In the genomic region with DNA sequence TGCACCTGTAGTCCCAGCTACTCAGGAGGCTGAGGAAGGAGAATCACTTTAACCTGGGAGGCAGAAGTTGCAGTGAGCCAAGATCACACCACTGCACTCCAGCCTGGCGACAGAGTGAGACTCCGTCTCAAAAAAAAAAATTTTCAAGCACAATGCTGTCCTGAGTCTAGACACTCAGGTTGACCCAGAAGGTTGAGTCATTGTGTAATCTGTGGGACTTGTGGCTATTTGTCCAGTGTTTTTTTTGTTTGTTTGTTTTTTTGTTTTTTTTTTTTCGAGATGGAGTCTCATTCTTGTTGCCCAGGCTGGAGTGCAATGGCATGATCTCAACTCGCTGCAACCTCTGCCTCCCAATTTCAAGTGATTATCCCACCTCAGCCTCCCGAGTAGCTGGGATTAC, we compare ENCODE assay signal across 3 cellular contexts.
DNase-seq lines count a peak whose midpoint lies in the region; ATAC-seq and TF ChIP-seq lines count a peak whose summit lies in the region.
"Not testable (repeated sequence)": the region's sequence is repeated elsewhere in the genome, so short reads cannot be mapped to it uniquely, and the experiment has no call there.

No MANE protein-coding gene starts in this region.

- H3K79me2 ChIP-seq in PC-3 (ENCODE audit: low read length); trophoblast cell (ENCODE audit: control insufficient read depth, insufficient read depth, low read length, poor library complexity): not testable (repeated sequence)

- H3K4ac ChIP-seq in trophoblast cell (ENCODE audit: low read depth, low read length) = not testable (repeated sequence)

- in situ Hi-C loops in Panc1 (cut with HindIII; ENCODE audit: low pct_unique_long_range_greater_than_20kb, low sequenced_read_pairs) = not testable (repeated sequence)

- no CpG with 5 or more reads among the region's 5 CpGs for WGBS in trophoblast cell (ENCODE audit: extremely low coverage, insufficient coverage, insufficient read length)

- not testable (repeated sequence) for H4K20me1 ChIP-seq in PC-3 (ENCODE audit: low read length)

- not testable (repeated sequence) for H3K27ac ChIP-seq in PC-3 (ENCODE audit: low read length); Panc1 (ENCODE audit: low read length); trophoblast cell (ENCODE audit: low read depth, low read length)

- H3K4me1 ChIP-seq in PC-3 (ENCODE audit: insufficient read depth, low read length); Panc1 (ENCODE audit: control insufficient read depth, insufficient read depth, low read length): not testable (repeated sequence)
- H3K4me1 ChIP-seq in trophoblast cell (ENCODE audit: control insufficient read depth in 1 of 2, insufficient read depth in 2 of 2, low read length in 2 of 2) = peaks cover 13 to 30% of the 10 kb centered on the region in 2 experiments

- not testable (repeated sequence) for H3K9ac ChIP-seq in PC-3 (ENCODE audit: low read length); trophoblast cell (ENCODE audit: low read length)

- not testable (repeated sequence) for ATAC-seq in PC-3
- ATAC-seq in Panc1 = peak; percentile 46; the same call in 1 of the 2 replicates

- H2BK12ac ChIP-seq in trophoblast cell (ENCODE audit: low read length) = not testable (repeated sequence)

- H3K4me3 ChIP-seq in PC-3 (ENCODE audit: low read length); Panc1 (ENCODE audit: low read depth in 2 of 2, low read length in 2 of 2); trophoblast cell (ENCODE audit: low read depth, low read length): not testable (repeated sequence)

- H4K8ac ChIP-seq in trophoblast cell (ENCODE audit: low read depth, low read length) = not testable (repeated sequence)

- H3K14ac ChIP-seq in trophoblast cell (ENCODE audit: low read length) = not testable (repeated sequence)

- H3K9me2 ChIP-seq in PC-3 (replicated peaks; ENCODE audit: low read length) = not testable (repeated sequence)

- not testable (repeated sequence) for H4K12ac ChIP-seq in trophoblast cell (ENCODE audit: low read depth, low read length)

- not testable (repeated sequence) for H4K91ac ChIP-seq in trophoblast cell (ENCODE audit: low read depth, low read length)

- peak; percentile 18 for DNase-seq in PC-3
- peak; percentile 22 for DNase-seq in Panc1 (ENCODE audit: low read depth, low spot score)
- DNase-seq in trophoblast cell = peak; percentile 42 to 82

- H3F3A ChIP-seq in PC-3 (ENCODE audit: low read length, unreplicated experiment) = not testable (repeated sequence)

- BruUV-seq in PC-3 (replicated peaks; lab: Mats Ljungman, UMichigan); Panc1 (replicated peaks; lab: Mats Ljungman, UMichigan): not testable (repeated sequence)

- H3K9me3 ChIP-seq in PC-3 (ENCODE audit: low read length); Panc1 (ENCODE audit: control insufficient read depth, insufficient read depth, low read depth, low read length); trophoblast cell (ENCODE audit: insufficient read depth, low read depth, low read length): not testable (repeated sequence)

- not testable (repeated sequence) for H3K36me3 ChIP-seq in PC-3 (ENCODE audit: low read depth, low read length); Panc1 (ENCODE audit: control insufficient read depth, insufficient read depth, low read length); trophoblast cell (ENCODE audit: control insufficient read depth in 1 of 2, insufficient read depth in 2 of 2, low read length in 2 of 2)

- TF ChIP-seq CTCF in PC-3 (conservative IDR thresholded peaks at IDR 0.05; ENCODE audit: low read depth, low read length); Panc1 (IDR thresholded peaks at IDR 0.05): not testable (repeated sequence)

- POLR2A ChIA-PET in PC-3 (lab: Charles Lee; ENCODE audit: unreplicated experiment) = not testable (repeated sequence)
- POLR2A ChIA-PET in Panc1 (lab: Charles Lee) = interaction anchor here (0.7 kb wide), 1 partner anchor 77 kb away, joined by 3 read pairs; no protein-coding TSS in a partner anchor

- H3K4me2 ChIP-seq in PC-3 (ENCODE audit: low read length); trophoblast cell (ENCODE audit: low read length): not testable (repeated sequence)

- intact Hi-C loops in PC-3 (cut with micrococcal nuclease) = loop anchor here (10.0 kb wide), 1 partner anchor 54 kb away; no protein-coding TSS in a partner anchor
- intact Hi-C loops in Panc1 (cut with micrococcal nuclease; ENCODE audit: unreplicated experiment) = not testable (repeated sequence)

- H2BK5ac ChIP-seq in trophoblast cell (ENCODE audit: low read depth, low read length, poor library complexity) = not testable (repeated sequence)

- not testable (repeated sequence) for H3K27me3 ChIP-seq in PC-3 (ENCODE audit: low read length); Panc1 (ENCODE audit: control insufficient read depth, insufficient read depth, low read length); trophoblast cell (ENCODE audit: insufficient read depth, low read length)

- CTCF ChIA-PET in PC-3 (lab: Charles Lee) = interaction anchor here (0.6 kb wide), 1 partner anchor 73 kb away, joined by 3 read pairs; no protein-coding TSS in a partner anchor
- CTCF ChIA-PET in Panc1 (lab: Charles Lee) = not testable (repeated sequence)

- not testable (repeated sequence) for H3K23ac ChIP-seq in trophoblast cell (ENCODE audit: low read length)

- H2AFZ ChIP-seq in PC-3 (ENCODE audit: low read length); trophoblast cell (ENCODE audit: insufficient read depth, low read length, poor library complexity): not testable (repeated sequence)

- not testable (repeated sequence) for H3K18ac ChIP-seq in trophoblast cell (ENCODE audit: low read length)

- not testable (repeated sequence) for H2BK120ac ChIP-seq in trophoblast cell (ENCODE audit: insufficient read depth, low read length, poor library complexity)

- H2AK5ac ChIP-seq in trophoblast cell (ENCODE audit: low read length) = not testable (repeated sequence)

- H3K79me1 ChIP-seq in trophoblast cell (ENCODE audit: low read length) = peaks cover 27% of the 10 kb centered on the region
